Comparison of ENCODE assay signal across 24 cellular contexts in genomic region chr5:17737087-17737486, GRCh38.
"Had no signal": no experiment of that assay in that cellular context is flagged by ENCODE, and none has a peak within 500 bp of the region (broad histone marks: within the 10 kb centered on the region; RNA-seq: fewer than 3 reads in every experiment).

No MANE protein-coding gene starts in this region.

- DNase-seq: effector memory CD8-positive, alpha-beta T cell; erythroblast; esophagus squamous epithelium; left ventricle myocardium superior; lower lobe of right lung; naive thymus-derived CD8-positive, alpha-beta T cell; nephron progenitor cell; nucleus accumbens; ovary; posterior cingulate gyrus; psoas muscle; right cardiac atrium; sigmoid colon; stimulated activated CD4-positive, alpha-beta T cell treated with anti-CD3 and anti-CD28 coated beads, Interleukin-4, amount 100 ng/mL, for 4 hours; stimulated activated naive CD8-positive, alpha-beta T cell treated with anti-CD3 and anti-CD28 coated beads, Interleukin-15, Interleukin-2, amounts not matched to agents 100 U/mL and 50 U/mL, for 24 hours; upper lobe of left lung had no signal

- H3K4me1 Mint-ChIP-seq: naive thymus-derived CD8-positive, alpha-beta T cell; nephron progenitor cell; stimulated activated memory B cell treated with anti-CD40 and anti-IgM and Interleukin-4, amounts not matched to agents 10 μg/mL and 1 μg/mL and 100 μg/mL, for 72 hours had no signal

- ATAC-seq: effector memory CD8-positive, alpha-beta T cell; left ventricle myocardium superior; lower lobe of right lung; naive thymus-derived CD8-positive, alpha-beta T cell; psoas muscle; right cardiac atrium; stimulated activated memory B cell treated with anti-CD40 and anti-IgM and Interleukin-4, amounts not matched to agents 10 μg/mL and 1 μg/mL and 100 μg/mL, for 72 hours; stimulated activated naive CD8-positive, alpha-beta T cell treated with anti-CD3 and anti-CD28 coated beads, Interleukin-15, Interleukin-2, amounts not matched to agents 100 U/mL and 50 U/mL, for 24 hours had no signal

- H3K27me3 Mint-ChIP-seq: effector memory CD8-positive, alpha-beta T cell; naive thymus-derived CD8-positive, alpha-beta T cell; stimulated activated memory B cell treated with anti-CD40 and anti-IgM and Interleukin-4, amounts not matched to agents 10 μg/mL and 1 μg/mL and 100 μg/mL, for 72 hours had no signal

- H3K4me1 ChIP-seq: esophagus squamous epithelium, lower lobe of right lung, psoas muscle, sigmoid colon, tibial nerve, upper lobe of left lung had no signal

- H3K4me3 ChIP-seq: coronary artery, esophagus squamous epithelium, lower lobe of right lung, ovary, psoas muscle, sigmoid colon, thoracic aorta, tibial nerve, upper lobe of left lung had no signal

- H3K9me3 ChIP-seq: esophagus squamous epithelium, lower lobe of right lung, ovary, psoas muscle, sigmoid colon, thoracic aorta, tibial nerve, upper lobe of left lung had no signal

- H3K9me3 Mint-ChIP-seq: nephron progenitor cell; stimulated activated memory B cell treated with anti-CD40 and anti-IgM and Interleukin-4, amounts not matched to agents 10 μg/mL and 1 μg/mL and 100 μg/mL, for 72 hours had no signal

- FAIRE-seq: endometrium, frontal cortex, keratinocyte, urothelium cell line had no signal

- H3K36me3 Mint-ChIP-seq: naive thymus-derived CD8-positive, alpha-beta T cell; stimulated activated memory B cell treated with anti-CD40 and anti-IgM and Interleukin-4, amounts not matched to agents 10 μg/mL and 1 μg/mL and 100 μg/mL, for 72 hours had no signal

- H3K27ac ChIP-seq: coronary artery, esophagus squamous epithelium, lower lobe of right lung, ovary, psoas muscle, sigmoid colon, thoracic aorta, tibial nerve, upper lobe of left lung had no signal

- H3K27me3 ChIP-seq: esophagus squamous epithelium, ovary, sigmoid colon, tibial nerve, upper lobe of left lung had no signal

- H3K4me3 Mint-ChIP-seq: effector memory CD8-positive, alpha-beta T cell; naive thymus-derived CD8-positive, alpha-beta T cell; nephron progenitor cell; stimulated activated memory B cell treated with anti-CD40 and anti-IgM and Interleukin-4, amounts not matched to agents 10 μg/mL and 1 μg/mL and 100 μg/mL, for 72 hours had no signal

- H3K36me3 ChIP-seq: esophagus squamous epithelium, lower lobe of right lung, ovary, sigmoid colon, thoracic aorta, tibial nerve, upper lobe of left lung had no signal

- H3K27ac Mint-ChIP-seq: effector memory CD8-positive, alpha-beta T cell; naive thymus-derived CD8-positive, alpha-beta T cell; nephron progenitor cell; stimulated activated memory B cell treated with anti-CD40 and anti-IgM and Interleukin-4, amounts not matched to agents 10 μg/mL and 1 μg/mL and 100 μg/mL, for 72 hours had no signal
